ENCODE assay signal across 8 cellular contexts in genomic region chr16:57284206-57284951, GRCh38. TPM values are rescaled to one million over a fixed set of nuclear protein-coding genes. Genes with fewer than 3 reads are reported as not detected.
DNase-seq lines count a peak whose midpoint lies in the region; ATAC-seq and TF ChIP-seq lines count a peak whose summit lies in the region.

A gene with protein sequence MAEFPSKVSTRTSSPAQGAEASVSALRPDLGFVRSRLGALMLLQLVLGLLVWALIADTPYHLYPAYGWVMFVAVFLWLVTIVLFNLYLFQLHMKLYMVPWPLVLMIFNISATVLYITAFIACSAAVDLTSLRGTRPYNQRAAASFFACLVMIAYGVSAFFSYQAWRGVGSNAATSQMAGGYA (minus strand): TSS chr16:57284672. CDS start chr16:57284540, 132 bp downstream.

- H3K36me3 Mint-ChIP-seq in HFFc6 (ENCODE audit: low read depth) (no peaks in the 10 kb centered on the region), chondrocyte (ENCODE audit: low read depth) (no peaks in the 10 kb centered on the region)

- peak; percentile 2 for DNase-seq in HFFc6
- no peak for DNase-seq in chondrocyte (ENCODE audit: low spot score)
- DNase-seq in kidney tubule cell (ENCODE audit: low spot score) = peak; percentile 65
- DNase-seq in stimulated activated CD4-positive, alpha-beta T cell treated with anti-CD3 and anti-CD28 coated beads, Interleukin-15, amount 100 ng/mL, for 24 hours = peak; percentile 50

- peak within 1 kb of the TSS; percentile 59 to 79 (median 68) for H3K4me3 ChIP-seq in BLaER1 treated with 17β-estradiol and CSF1 and Interleukin-3, amounts not matched to agents 10 nM and 100 nM
- H3K4me3 ChIP-seq in WI38 (ENCODE audit: low read depth, low read length) = peak within 1 kb of the TSS; percentile 54

- peaks cover 10% of the 10 kb centered on the region for H3K4me1 Mint-ChIP-seq in HFFc6 (ENCODE audit: low read depth)
- H3K4me1 Mint-ChIP-seq in chondrocyte (ENCODE audit: low read depth) = peaks cover 4% of the 10 kb centered on the region

- no peak within 1 kb of the TSS for H3K27ac Mint-ChIP-seq in HFFc6
- peak within 1 kb of the TSS; percentile 8 for H3K27ac Mint-ChIP-seq in chondrocyte (ENCODE audit: unreplicated experiment)

- H3K27ac ChIP-seq in BLaER1 treated with 17β-estradiol and CSF1 and Interleukin-3, amounts not matched to agents 10 nM and 100 nM = peak within 1 kb of the TSS in 8 of 11 experiments; percentile 13 to 60 (median 26); a peak in 12 of 22 replicates

- H3K9me3 ChIP-seq in BLaER1 treated with 17β-estradiol and CSF1 and Interleukin-3, amounts not matched to agents 10 nM and 100 nM (replicated peaks in 1 of 11) = no peaks in the 10 kb centered on the region

- no peak for TF ChIP-seq CTCF in HFFc6 (IDR thresholded peaks at IDR 0.05)
- no peak for TF ChIP-seq CTCF in WI38 (IDR thresholded peaks at IDR 0.05; ENCODE audit: low read depth, low read length)
- TF ChIP-seq CTCF in chondrocyte (IDR thresholded peaks at IDR 0.05) = peak; percentile 17

- peak within 1 kb of the TSS; percentile 84 to 99 (median 95) for H3K4me2 ChIP-seq in BLaER1 treated with 17β-estradiol and CSF1 and Interleukin-3, amounts not matched to agents 10 nM and 100 nM

- H3K4me3 Mint-ChIP-seq in HFFc6 = peak within 1 kb of the TSS; percentile 72
- H3K4me3 Mint-ChIP-seq in chondrocyte (ENCODE audit: unreplicated experiment) = peak within 1 kb of the TSS; percentile 64

- H3K36me3 ChIP-seq in BLaER1 treated with 17β-estradiol and CSF1 and Interleukin-3, amounts not matched to agents 10 nM and 100 nM = no peaks in the 10 kb centered on the region

- H3K27me3 Mint-ChIP-seq in HFFc6 (ENCODE audit: insufficient read depth) (peaks cover 27% of the 10 kb centered on the region), chondrocyte (ENCODE audit: low read depth) (peaks cover 11% of the 10 kb centered on the region)

- peaks cover 26 to 35% (median 33%) of the 10 kb centered on the region in 11 experiments for H3K27me3 ChIP-seq in BLaER1 treated with 17β-estradiol and CSF1 and Interleukin-3, amounts not matched to agents 10 nM and 100 nM

- H4K20me1 ChIP-seq in BLaER1 treated with 17β-estradiol and CSF1 and Interleukin-3, amounts not matched to agents 10 nM and 100 nM = peaks cover 0 to 7% (median 0%) of the 10 kb centered on the region in 11 experiments; a peak in 1 of 22 replicates

- peaks cover 4 to 23% (median 20%) of the 10 kb centered on the region in 10 experiments; a peak in 18 of 20 replicates for H3K4me1 ChIP-seq in BLaER1 treated with 17β-estradiol and CSF1 and Interleukin-3, amounts not matched to agents 10 nM and 100 nM

- ATAC-seq in HG02610 (IDR thresholded peaks at IDR 0.05; ENCODE audit: unreplicated experiment) (no peak), HG02798 (IDR thresholded peaks at IDR 0.05; ENCODE audit: poor library complexity, unreplicated experiment) (no peak)

- H3K9me3 Mint-ChIP-seq in HFFc6 (no peaks in the 10 kb centered on the region), chondrocyte (ENCODE audit: low read depth) (no peaks in the 10 kb centered on the region)

- H3K9ac ChIP-seq in BLaER1 treated with 17β-estradiol and CSF1 and Interleukin-3, amounts not matched to agents 10 nM and 100 nM = peak within 1 kb of the TSS; percentile 39 to 78 (median 73)

RNA-seq across cellular contexts. Expression of the gene that starts here (rescaled TPM):
- not detected for total RNA-seq in HFFc6 (2021; fragmentation: NEBNext Ultra II Directional; extraction: Animal tissue kit (Norgen Biotek cat#: 25700))
- 0.02 TPM in 1 of 3 replicates, not detected in the others for total RNA-seq in chondrocyte

Comparison
In these comparisons a context has a peak if more than half of its experiments do, and no peak if none do; other contexts are left out.
1. Peak in DNase-seq in HFFc6; RNA of the gene not detected or under 1 TPM.